In the genomic region with DNA sequence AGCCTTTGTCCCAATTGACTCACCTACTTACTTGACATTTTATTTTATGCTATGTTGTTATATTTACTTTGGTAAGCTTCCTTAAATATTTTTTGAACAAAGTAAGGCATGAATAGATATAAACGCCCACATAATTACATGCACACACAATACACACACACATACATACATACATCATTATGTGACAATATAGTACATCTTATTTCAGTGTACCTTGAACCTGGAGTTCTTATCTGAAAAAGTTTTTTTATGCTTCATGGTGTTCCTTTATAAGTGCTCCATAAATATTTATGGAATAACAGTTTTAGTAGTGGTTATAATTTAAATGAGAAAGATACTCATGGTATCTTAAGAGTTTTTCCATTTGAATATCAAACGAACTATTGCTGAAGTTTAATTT, we compare ENCODE assay signal across 20 cellular contexts.
"Had no signal": no experiment of that assay in that cellular context is flagged by ENCODE, and none has a peak within 500 bp of the region (broad histone marks: within the 10 kb centered on the region; RNA-seq: fewer than 3 reads in every experiment).

No MANE protein-coding gene starts in this region.

- H3K9me3 ChIP-seq: MG63, Peyer's patch, SJCRH30 had no signal

- H3K27ac ChIP-seq: HL-60, Peyer's patch, SJCRH30 had no signal

- H3K36me3 ChIP-seq: MG63, Peyer's patch, SJCRH30 had no signal

- H3K4me3 ChIP-seq: MG63, Peyer's patch, SJCRH30 had no signal

- H3K27me3 ChIP-seq: MG63, Peyer's patch, SJCRH30 had no signal

- ATAC-seq: PC-3, Right ventricle myocardium inferior, SK-N-SH treated with all-trans-retinoic acid at 6 μM for 48 hours had no signal

- DNase-seq: KBM-7, MG63, NCI-H1092 treated with DMSO at 0.1 percent for 48 hours, NCI-H187, NCI-H2029, NCI-H2081 treated with DMSO at 0.1 percent for 48 hours, NCI-H2171, NCI-H226, NCI-H446, NCI-H510A, NCI-H524 treated with DMSO at 0.1 percent for 48 hours, NCI-H774, PC-3, Peyer's patch, SHP77 treated with DMSO at 0.1 percent for 48 hours, SJCRH30 had no signal

- H3K4me1 ChIP-seq: Peyer's patch, SJCRH30 had no signal

- FAIRE-seq: HTR-8/SVneo had no signal
